ENCODE assay signal across 1 cellular context in genomic region chr9:14406463-14406862, GRCh38.
TF ChIP-seq lines count a peak whose summit lies in the region.

No MANE protein-coding gene starts in this region.

TF ChIP-seq in GM12878, 131 proteins besides CTCF, POLR2A, EP300 and RAD21:
- TF ChIP-seq RBBP5 (conservative IDR thresholded peaks at IDR 0.05) (no peak), RAD51 (IDR thresholded peaks at IDR 0.05) (peak; percentile 78; the same call in 1 of the 2 replicates), CEBPB (IDR thresholded peaks at IDR 0.05; ENCODE audit: borderline replicate concordance in 1 of 2, low read depth in 2 of 2, low read length in 2 of 2) (no peak), MEF2B (IDR thresholded peaks at IDR 0.05; ENCODE audit: partially characterized antibody, poor library complexity, severe bottlenecking) (no peak), HDAC2 (IDR thresholded peaks at IDR 0.05) (no peak), MTA3 (IDR thresholded peaks at IDR 0.05; ENCODE audit: borderline replicate concordance, low read length) (no peak)
